In the genomic region with DNA sequence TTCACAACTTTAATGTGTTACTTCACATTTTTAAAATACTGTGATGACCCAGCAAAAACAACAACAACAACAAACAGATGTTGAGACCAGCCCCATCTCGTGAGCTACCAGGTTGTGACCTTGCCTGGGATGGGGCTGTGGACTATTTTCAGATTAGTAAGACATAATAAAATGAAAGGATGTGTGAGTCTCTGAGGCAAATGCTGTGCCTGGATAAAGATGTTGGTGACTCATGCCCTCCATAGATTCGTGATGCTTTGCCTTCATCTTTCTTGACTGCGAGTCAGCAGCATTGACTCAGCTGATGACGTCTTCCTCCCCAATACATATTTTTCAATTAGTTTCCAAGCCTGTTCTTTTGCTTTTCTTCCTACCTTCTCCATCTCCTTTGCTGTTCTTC, we compare ENCODE assay signal across 11 cellular contexts.
DNase-seq lines count a peak whose midpoint lies in the region; ATAC-seq, FAIRE-seq and TF ChIP-seq lines count a peak whose summit lies in the region.
"Had no signal": no experiment of that assay in that cellular context is flagged by ENCODE, and none has a peak within 500 bp of the region (broad histone marks: within the 10 kb centered on the region; RNA-seq: fewer than 3 reads in every experiment).

No MANE protein-coding gene starts in this region.

- peak; percentile 57 for ATAC-seq in CD4-positive, alpha-beta T cell (ENCODE audit: poor library complexity)

- no peaks in the 10 kb centered on the region for H3K9me3 ChIP-seq in CD4-positive, alpha-beta T cell (ENCODE audit: control insufficient read depth, low read length)
- no peaks in the 10 kb centered on the region for H3K9me3 ChIP-seq in MG63
- no peaks in the 10 kb centered on the region for H3K9me3 ChIP-seq in astrocyte (ENCODE audit: insufficient read depth, low read depth, low read length)
- H3K9me3 ChIP-seq in A673 (ENCODE audit: low read depth, low read length, poor library complexity, severe bottlenecking) = no peaks in the 10 kb centered on the region
- H3K9me3 ChIP-seq in SJCRH30 (replicated peaks) = no peaks in the 10 kb centered on the region

- no peaks in the 10 kb centered on the region for H3K27me3 Mint-ChIP-seq in CD4-positive, alpha-beta T cell
- H3K27me3 Mint-ChIP-seq in astrocyte (ENCODE audit: low read depth, unreplicated experiment) = peaks cover 2% of the 10 kb centered on the region

- no peaks in the 10 kb centered on the region for H3K79me2 ChIP-seq in astrocyte (ENCODE audit: insufficient read depth, low read length)

- no peak overlapping the region for H2AFZ ChIP-seq in astrocyte (ENCODE audit: low read depth, low read length)

- H3K27ac Mint-ChIP-seq in CD4-positive, alpha-beta T cell = no peak overlapping the region
- peak overlapping the region; percentile 2 for H3K27ac Mint-ChIP-seq in astrocyte (ENCODE audit: unreplicated experiment)

- TF ChIP-seq CTCF in CD4-positive, alpha-beta T cell (IDR thresholded peaks at IDR 0.05) = no peak
- TF ChIP-seq CTCF in astrocyte (IDR thresholded peaks at IDR 0.05; ENCODE audit: insufficient read depth, low read depth, low read length) (no peak), retinal pigment epithelial cell (conservative IDR thresholded peaks at IDR 0.05; ENCODE audit: low read depth, low read length) (no peak), A673 (conservative IDR thresholded peaks at IDR 0.05; ENCODE audit: low read depth, low read length) (no peak)

- H3K4me3 Mint-ChIP-seq in CD4-positive, alpha-beta T cell = no peak overlapping the region
- H3K4me3 Mint-ChIP-seq in astrocyte (ENCODE audit: unreplicated experiment) = no peak overlapping the region

- H3K4me1 ChIP-seq in astrocyte (ENCODE audit: insufficient read depth, low read length) = no peaks in the 10 kb centered on the region
- no peaks in the 10 kb centered on the region for H3K4me1 ChIP-seq in A673 (ENCODE audit: insufficient read depth, low read length, poor library complexity, severe bottlenecking)
- H3K4me1 ChIP-seq in SJCRH30 = no peaks in the 10 kb centered on the region

- POLR2A ChIA-PET in CD4-positive, alpha-beta T cell (lab: Charles Lee) = no interaction called here
- POLR2A ChIA-PET in A673 (lab: Charles Lee; ENCODE audit: low non-redundant PET) = no interaction called here

- peak overlapping the region; percentile 26 for H3K4me2 ChIP-seq in astrocyte (ENCODE audit: low read length)

- no peak overlapping the region for H3K27ac ChIP-seq in CD4-positive, alpha-beta T cell (ENCODE audit: low read depth, low read length)
- peak overlapping the region; percentile 55 for H3K27ac ChIP-seq in astrocyte (ENCODE audit: low read depth, low read length)
- H3K27ac ChIP-seq in A673 (ENCODE audit: low read depth, low read length, poor library complexity, severe bottlenecking) = no peak overlapping the region
- H3K27ac ChIP-seq in SJCRH30 = no peak overlapping the region
- H3K27ac ChIP-seq: SK-N-MC had no signal

- H3K27me3 ChIP-seq in CD4-positive, alpha-beta T cell (ENCODE audit: control insufficient read depth, insufficient read depth, low read length) = no peaks in the 10 kb centered on the region
- H3K27me3 ChIP-seq in MG63 = no peaks in the 10 kb centered on the region
- H3K27me3 ChIP-seq in astrocyte (ENCODE audit: insufficient read depth, low read length) = no peaks in the 10 kb centered on the region
- no peaks in the 10 kb centered on the region for H3K27me3 ChIP-seq in A673 (replicated peaks; ENCODE audit: insufficient read depth, low read depth, low read length, poor library complexity)
- no peaks in the 10 kb centered on the region for H3K27me3 ChIP-seq in SJCRH30

- peak; percentile 84 for FAIRE-seq in astrocyte (lab: Jason Lieb, UNC)
- FAIRE-seq: G401.6 had no signal

- peaks cover 9% of the 10 kb centered on the region for H3K4me1 Mint-ChIP-seq in CD4-positive, alpha-beta T cell (ENCODE audit: low read depth)
- H3K4me1 Mint-ChIP-seq in astrocyte (ENCODE audit: low read depth, unreplicated experiment) = no peaks in the 10 kb centered on the region

- peak in 1 of 10 experiments; percentile 5 for DNase-seq in CD4-positive, alpha-beta T cell
- DNase-seq in MG63 (peak; percentile 73), astrocyte (ENCODE audit: low read depth) (peak; percentile 90), retinal pigment epithelial cell (ENCODE audit: low read depth) (peak; percentile 55), NCI-H1436 (lab: John Stamatoyannopoulos, UW) (no peak), A673 (ENCODE audit: low spot score) (no peak), DMS53 (lab: John Stamatoyannopoulos, UW) (no peak), SJCRH30 (no peak)
- DNase-seq: NCI-H2107 had no signal

- H3K9me3 Mint-ChIP-seq in CD4-positive, alpha-beta T cell = peaks cover 6% of the 10 kb centered on the region
- no peaks in the 10 kb centered on the region for H3K9me3 Mint-ChIP-seq in astrocyte (ENCODE audit: unreplicated experiment)

- H3K36me3 ChIP-seq in MG63 (no peaks in the 10 kb centered on the region), astrocyte (ENCODE audit: insufficient read depth, low read length) (no peaks in the 10 kb centered on the region), A673 (ENCODE audit: insufficient read depth, low read length, poor library complexity, severe bottlenecking) (no peaks in the 10 kb centered on the region), SJCRH30 (no peaks in the 10 kb centered on the region)

- H3K9ac ChIP-seq in astrocyte (ENCODE audit: low read length) = no peak overlapping the region

- intact Hi-C loops in CD4-positive, alpha-beta T cell (cut with DNase I, micrococcal nuclease) = no loop called here
- intact Hi-C loops in A673 (cut with micrococcal nuclease; ENCODE audit: unreplicated experiment) = no loop called here

- no peaks in the 10 kb centered on the region for H3K36me3 Mint-ChIP-seq in CD4-positive, alpha-beta T cell (ENCODE audit: low read depth)
- no peaks in the 10 kb centered on the region for H3K36me3 Mint-ChIP-seq in astrocyte (ENCODE audit: low read depth, unreplicated experiment)

- H4K20me1 ChIP-seq in astrocyte (ENCODE audit: insufficient read depth, low read length) = no peaks in the 10 kb centered on the region

- H3K4me3 ChIP-seq in MG63 (no peak overlapping the region), astrocyte (ENCODE audit: insufficient read depth, low read depth, low read length) (no peak overlapping the region), retinal pigment epithelial cell (ENCODE audit: low read length) (no peak overlapping the region), A673 (ENCODE audit: low read depth, low read length, poor library complexity, severe bottlenecking) (no peak overlapping the region), SJCRH30 (no peak overlapping the region)
- H3K4me3 ChIP-seq: SK-N-MC had no signal

- CTCF ChIA-PET in CD4-positive, alpha-beta T cell (lab: Charles Lee) = no interaction called here
- CTCF ChIA-PET in A673 (lab: Charles Lee) = no interaction called here

- BruUV-seq in A673 (replicated peaks; lab: Mats Ljungman, UMichigan) = no TSS peak

Comparison
In these comparisons a context has a peak if more than half of its experiments do, and no peak if none do; other contexts are left out.
1. DNase-seq: peak in MG63 (single experiment), astrocyte (single experiment) and retinal pigment epithelial cell (single experiment); none in NCI-H1436 (single experiment), A673 (single experiment), DMS53 (single experiment) and SJCRH30 (0 of 2).